Comparison of ENCODE assay signal across 11 cellular contexts in genomic region chr5:150846301-150846650, GRCh38. TPM values are rescaled to one million over a fixed set of nuclear protein-coding genes. Genes with fewer than 3 reads are reported as not detected.
DNase-seq lines count a peak whose midpoint lies in the region; ATAC-seq, FAIRE-seq and TF ChIP-seq lines count a peak whose summit lies in the region.
"Not testable (repeated sequence)": the region's sequence is repeated elsewhere in the genome, so short reads cannot be mapped to it uniquely, and the experiment has no call there.
"Had no signal": no experiment of that assay in that cellular context is flagged by ENCODE, and none has a peak within 500 bp of the region (broad histone marks: within the 10 kb centered on the region; RNA-seq: fewer than 3 reads in every experiment).

A gene with protein sequence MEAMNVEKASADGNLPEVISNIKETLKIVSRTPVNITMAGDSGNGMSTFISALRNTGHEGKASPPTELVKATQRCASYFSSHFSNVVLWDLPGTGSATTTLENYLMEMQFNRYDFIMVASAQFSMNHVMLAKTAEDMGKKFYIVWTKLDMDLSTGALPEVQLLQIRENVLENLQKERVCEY (plus strand): TSS chr5:150846521. CDS start chr5:150848124, 1,603 bp downstream.

- not testable (repeated sequence) for H3K36me3 Mint-ChIP-seq in T-helper 1 cell treated with Interleukin-12 subunit alpha and Interleukin-12 subunit beta and Interleukin-4 antibody, amounts not matched to agents 30 μg/mL and 1 μg/mL, for 36 hours (ENCODE audit: low read depth); activated naive CD8-positive, alpha-beta T cell
- H3K36me3 Mint-ChIP-seq in activated CD8-positive, alpha-beta T cell treated with anti-CD3 and anti-CD28 coated beads, Interleukin-2, amount 10 ng/mL, durations not matched to agents 7 days and 5 days (ENCODE audit: low read depth) = peaks cover 14% of the 10 kb centered on the region

- not testable (repeated sequence) for H3K79me1 ChIP-seq in H1 (ENCODE audit: low read depth, low read length)

- not testable (repeated sequence) for H3K36me3 ChIP-seq in DND-41 (ENCODE audit: insufficient read depth, low read length); H1 (ENCODE audit: control insufficient read depth in 2 of 4, insufficient read depth in 4 of 4, low read length in 3 of 4); neutrophil; upper lobe of right lung

- H4K5ac ChIP-seq in H1 (ENCODE audit: insufficient read length, low read depth, low read length) = not testable (repeated sequence)

- not testable (repeated sequence) for H2AK5ac ChIP-seq in H1 (ENCODE audit: low read depth, low read length)

- H3K4me3 Mint-ChIP-seq in T-helper 1 cell treated with Interleukin-12 subunit alpha and Interleukin-12 subunit beta and Interleukin-4 antibody, amounts not matched to agents 30 μg/mL and 1 μg/mL, for 36 hours = peak within 1 kb of the TSS; percentile 84
- H3K4me3 Mint-ChIP-seq in activated CD8-positive, alpha-beta T cell treated with anti-CD3 and anti-CD28 coated beads, Interleukin-2, amount 10 ng/mL, durations not matched to agents 7 days and 5 days = peak within 1 kb of the TSS; percentile 75
- peak within 1 kb of the TSS; percentile 84 for H3K4me3 Mint-ChIP-seq in activated naive CD8-positive, alpha-beta T cell

- H3K4me1 ChIP-seq in DND-41 (ENCODE audit: insufficient read depth, low read length) = peaks cover 16% of the 10 kb centered on the region
- H3K4me1 ChIP-seq in H1 (replicated peaks in 1 of 4; ENCODE audit: control insufficient read depth in 3 of 4, insufficient read depth in 4 of 4, low read length in 3 of 4); upper lobe of right lung: not testable (repeated sequence)
- peaks cover 10 to 15% of the 10 kb centered on the region in 2 experiments for H3K4me1 ChIP-seq in neutrophil (ENCODE audit: control insufficient read depth in 1 of 2, insufficient read depth in 1 of 2, low read depth in 1 of 2, low read length in 1 of 2)

- ATAC-seq in DND-41 (ENCODE audit: insufficient read depth, low read depth); activated CD8-positive, alpha-beta T cell treated with anti-CD3 and anti-CD28 coated beads, Interleukin-2, amount 10 ng/mL, durations not matched to agents 7 days and 5 days; upper lobe of right lung: not testable (repeated sequence)

- TF ChIP-seq POLR2A in H1 (IDR thresholded peaks at IDR 0.05; ENCODE audit: control extremely low read depth in 1 of 2, low read depth in 2 of 2, low read length in 2 of 2) = not testable (repeated sequence)

- not testable (repeated sequence) for H2BK20ac ChIP-seq in H1 (ENCODE audit: low read length)

- TF ChIP-seq CTCF in DND-41 (IDR thresholded peaks at IDR 0.05; ENCODE audit: borderline replicate concordance, extremely low read depth, low read length, poor library complexity, severe bottlenecking); H1 (IDR thresholded peaks at IDR 0.05; ENCODE audit: control extremely low read depth in 1 of 3, insufficient read depth in 1 of 3, low read depth in 1 of 3, low read length in 3 of 3); neutrophil (IDR thresholded peaks at IDR 0.05); upper lobe of right lung (IDR thresholded peaks at IDR 0.05): not testable (repeated sequence)

- H3K4me3 ChIP-seq in DND-41 (ENCODE audit: low read depth in 1 of 2, low read length in 2 of 2) = peak within 1 kb of the TSS in 1 of 2 experiments; percentile 49; a peak in 3 of 4 replicates
- H3K4me3 ChIP-seq in Jurkat, Clone E6-1 (ENCODE audit: low read length) = peak within 1 kb of the TSS; percentile 30
- H3K4me3 ChIP-seq in H1 (ENCODE audit: extremely low read depth in 1 of 4, insufficient read depth in 2 of 4, low read depth in 3 of 4, low read length in 4 of 4) = not testable (repeated sequence)
- H3K4me3 ChIP-seq in neutrophil (ENCODE audit: low read depth in 1 of 2, low read length in 1 of 2) = peak within 1 kb of the TSS; percentile 47 to 54
- peak within 1 kb of the TSS; percentile 4 for H3K4me3 ChIP-seq in upper lobe of right lung

- not testable (repeated sequence) for H2BK120ac ChIP-seq in H1 (replicated peaks; ENCODE audit: low read depth, low read length)

- H3K79me2 ChIP-seq in DND-41 (ENCODE audit: insufficient read depth, low read length); H1 (ENCODE audit: control insufficient read depth in 1 of 2, insufficient read depth in 2 of 2, low read length in 2 of 2): not testable (repeated sequence)

- not testable (repeated sequence) for FAIRE-seq in H1 (lab: Jason Lieb, UNC)

- H2AFZ ChIP-seq in DND-41 (ENCODE audit: low read depth, low read length) (peak within 1 kb of the TSS; percentile 73), H1 (ENCODE audit: low read length) (peak within 1 kb of the TSS; percentile 81)

- H2BK15ac ChIP-seq in H1 (ENCODE audit: low read length) = not testable (repeated sequence)

- CTCF ChIA-PET in activated CD8-positive, alpha-beta T cell treated with anti-CD3 and anti-CD28 coated beads, Interleukin-2, amount 10 ng/mL, durations not matched to agents 7 days and 5 days (lab: Charles Lee) = interaction anchor here (0.6 to 3.5 kb wide), 48 partner anchors 17 to 395 kb away, joined by 3 to 72 read pairs (median 4); partner anchors contain the start of genes DCTN4, RBM22 and SMIM3
- CTCF ChIA-PET in H1 (lab: Charles Lee; ENCODE audit: partially characterized antibody) = interaction anchor here (0.6 to 4.6 kb wide), 34 partner anchors 10 to 553 kb away, joined by 3 to 88 read pairs (median 4); partner anchors contain the start of genes RBM22 and SMIM3

- not testable (repeated sequence) for H3K56ac ChIP-seq in H1 (replicated peaks; ENCODE audit: insufficient read length, low read depth, low read length)

- not testable (repeated sequence) for H4K8ac ChIP-seq in H1 (ENCODE audit: extremely low read depth, insufficient read depth, low read length)

- H3K9me3 Mint-ChIP-seq in T-helper 1 cell treated with Interleukin-12 subunit alpha and Interleukin-12 subunit beta and Interleukin-4 antibody, amounts not matched to agents 30 μg/mL and 1 μg/mL, for 36 hours; activated naive CD8-positive, alpha-beta T cell (ENCODE audit: low read depth): not testable (repeated sequence)
- peaks cover 11% of the 10 kb centered on the region for H3K9me3 Mint-ChIP-seq in activated CD8-positive, alpha-beta T cell treated with anti-CD3 and anti-CD28 coated beads, Interleukin-2, amount 10 ng/mL, durations not matched to agents 7 days and 5 days (ENCODE audit: insufficient read depth)

- not testable (repeated sequence) for H4K20me1 ChIP-seq in DND-41 (ENCODE audit: insufficient read depth, low read length); H1 (replicated peaks in 1 of 2; ENCODE audit: control insufficient read depth in 1 of 2, insufficient read depth in 2 of 2, low read length in 2 of 2)

- not testable (repeated sequence) for TF ChIP-seq RAD21 in H1 (IDR thresholded peaks at IDR 0.05 in 1 of 2, conservative IDR thresholded peaks at IDR 0.05 in 1 of 2; ENCODE audit: low read depth in 2 of 2, low read length in 2 of 2)

- not testable (repeated sequence) for H3K23ac ChIP-seq in H1 (ENCODE audit: insufficient read length)

- H2BK12ac ChIP-seq in H1 (ENCODE audit: low read depth, low read length) = not testable (repeated sequence)

- POLR2A ChIA-PET in activated CD8-positive, alpha-beta T cell treated with anti-CD3 and anti-CD28 coated beads, Interleukin-2, amount 10 ng/mL, durations not matched to agents 7 days and 5 days (lab: Charles Lee) = interaction anchor here (0.6 to 2.3 kb wide), 12 partner anchors 13 to 393 kb away, joined by 3 to 52 read pairs (median 4); partner anchors contain the start of genes DCTN4, RBM22 and SMIM3
- POLR2A ChIA-PET in H1 (lab: Charles Lee; ENCODE audit: partially characterized antibody) = interaction anchor here (0.6 to 2.7 kb wide), 3 partner anchors 88 to 262 kb away, joined by 5 to 7 read pairs (median 7); partner anchors contain the start of genes DCTN4 and RBM22

- TF ChIP-seq EP300 in H1 (IDR thresholded peaks at IDR 0.05; ENCODE audit: borderline replicate concordance in 1 of 2, low read depth in 2 of 2, low read length in 2 of 2) = not testable (repeated sequence)

- peak within 1 kb of the TSS; percentile 86 for H3K27ac Mint-ChIP-seq in T-helper 1 cell treated with Interleukin-12 subunit alpha and Interleukin-12 subunit beta and Interleukin-4 antibody, amounts not matched to agents 30 μg/mL and 1 μg/mL, for 36 hours
- H3K27ac Mint-ChIP-seq in activated CD8-positive, alpha-beta T cell treated with anti-CD3 and anti-CD28 coated beads, Interleukin-2, amount 10 ng/mL, durations not matched to agents 7 days and 5 days = peak within 1 kb of the TSS; percentile 95
- H3K27ac Mint-ChIP-seq in activated naive CD8-positive, alpha-beta T cell = peak within 1 kb of the TSS; percentile 91

- H3K14ac ChIP-seq in H1 (ENCODE audit: insufficient read length) = not testable (repeated sequence)

- H3K4ac ChIP-seq in H1 (replicated peaks; ENCODE audit: insufficient read length, low read depth, low read length) = not testable (repeated sequence)

- not testable (repeated sequence) for H3K27me3 Mint-ChIP-seq in T-helper 1 cell treated with Interleukin-12 subunit alpha and Interleukin-12 subunit beta and Interleukin-4 antibody, amounts not matched to agents 30 μg/mL and 1 μg/mL, for 36 hours (ENCODE audit: low read depth); activated CD8-positive, alpha-beta T cell treated with anti-CD3 and anti-CD28 coated beads, Interleukin-2, amount 10 ng/mL, durations not matched to agents 7 days and 5 days (ENCODE audit: low read depth); activated naive CD8-positive, alpha-beta T cell

- H2BK5ac ChIP-seq in H1 (ENCODE audit: low read depth, low read length) = not testable (repeated sequence)

- peak within 1 kb of the TSS; percentile 78 for H3K27ac ChIP-seq in DND-41 (ENCODE audit: low read length)
- not testable (repeated sequence) for H3K27ac ChIP-seq in H1 (ENCODE audit: low read depth, low read length); upper lobe of right lung
- peak within 1 kb of the TSS; percentile 80 for H3K27ac ChIP-seq in neutrophil

- peak within 1 kb of the TSS; percentile 40 for H3K9ac ChIP-seq in DND-41 (ENCODE audit: low read depth, low read length)
- H3K9ac ChIP-seq in H1 (replicated peaks in 1 of 4; ENCODE audit: extremely low read depth in 1 of 4, low read depth in 3 of 4, low read length in 3 of 4) = not testable (repeated sequence)

- not testable (repeated sequence) for H3K27me3 ChIP-seq in DND-41 (ENCODE audit: insufficient read depth, low read length, poor library complexity); H1 (replicated peaks in 1 of 4; ENCODE audit: control insufficient read depth in 3 of 4, extremely low read depth in 1 of 4, insufficient read depth in 3 of 4, low read length in 3 of 4); neutrophil; upper lobe of right lung

- H3K23me2 ChIP-seq in H1 (ENCODE audit: low read depth, low read length) = not testable (repeated sequence)

- WGBS in H1 (ENCODE audit: extremely low coverage in 1 of 2, insufficient coverage in 1 of 2, insufficient read length in 1 of 2, insufficient replicate concordance in 2 of 2, low coverage in 1 of 2, low lambda C conversion rate in 2 of 2, missing lambda C conversion rate in 1 of 2), 2 experiments = 83% methylated on average over 3 of the region's 3 CpGs; no CpG with 5 or more reads in 1 of the 2 experiments

- H3K4me2 ChIP-seq in DND-41 (ENCODE audit: insufficient read depth, low read length) = peak within 1 kb of the TSS; percentile 67
- not testable (repeated sequence) for H3K4me2 ChIP-seq in H1 (ENCODE audit: insufficient read depth in 1 of 2, low read depth in 2 of 2, low read length in 2 of 2)

- H3K9me3 ChIP-seq in DND-41 (ENCODE audit: insufficient read depth, low read length, severe bottlenecking); H1 (ENCODE audit: insufficient read depth in 2 of 2, low read depth in 1 of 2, low read length in 1 of 2); neutrophil; upper lobe of right lung: not testable (repeated sequence)

- intact Hi-C loops in upper lobe of right lung (cut with DNase I) = not testable (repeated sequence)

- peaks cover 23% of the 10 kb centered on the region for H3K4me1 Mint-ChIP-seq in T-helper 1 cell treated with Interleukin-12 subunit alpha and Interleukin-12 subunit beta and Interleukin-4 antibody, amounts not matched to agents 30 μg/mL and 1 μg/mL, for 36 hours (ENCODE audit: low read depth)
- peaks cover 39% of the 10 kb centered on the region for H3K4me1 Mint-ChIP-seq in activated CD8-positive, alpha-beta T cell treated with anti-CD3 and anti-CD28 coated beads, Interleukin-2, amount 10 ng/mL, durations not matched to agents 7 days and 5 days (ENCODE audit: low read depth)
- peaks cover 23% of the 10 kb centered on the region for H3K4me1 Mint-ChIP-seq in activated naive CD8-positive, alpha-beta T cell (ENCODE audit: low read depth)

- not testable (repeated sequence) for H3K18ac ChIP-seq in H1 (ENCODE audit: extremely low read depth, low read length)

- not testable (repeated sequence) for DNase-seq in DND-41; Jurkat, Clone E6-1 (ENCODE audit: low read depth, low spot score); activated CD8-positive, alpha-beta T cell treated with anti-CD3 and anti-CD28 coated beads, Interleukin-2, amount 10 ng/mL, durations not matched to agents 7 days and 5 days; H1 (ENCODE audit: low read depth in 1 of 2, low spot score in 2 of 2); upper lobe of right lung

- not testable (repeated sequence) for H4K91ac ChIP-seq in H1 (replicated peaks; ENCODE audit: insufficient read length, low read length)

RNA-seq across cellular contexts. Expression of the gene that starts here (rescaled TPM):
- polyA plus RNA-seq in Jurkat, Clone E6-1 (2012; ENCODE audit: insufficient read depth, insufficient read length) = 0.96 TPM
- total RNA-seq in activated CD8-positive, alpha-beta T cell treated with anti-CD3 and anti-CD28 coated beads, Interleukin-2, amount 10 ng/mL, durations not matched to agents 7 days and 5 days = 1 to 10 TPM; 3.0 to 4.1 TPM
- total RNA-seq in H1 (2021; fragmentation: NEBNext Ultra II Directional; extraction: Animal tissue kit (Norgen Biotek cat#: 25700)) = not detected in 2 replicates
- polyA plus RNA-seq in H1 (2011; rRNA removed) = 0.11 TPM in 2 replicates
- polyA plus RNA-seq in H1 (2011; cell fraction: cytosol; rRNA removed) = 0.19 TPM
- 0.27 TPM for polyA plus RNA-seq in H1 (2011; cell fraction: nucleus; rRNA removed)
- polyA plus RNA-seq in H1 (2012, experiment 1 of 2) = 0.11 TPM in 1 of 4 replicates, not detected in the others
- not detected for polyA plus RNA-seq in H1 (2012, experiment 2 of 2)
- polyA plus RNA-seq in H1 (2013, experiment 1 of 2) = not detected
- not detected for polyA plus RNA-seq in H1 (2013, experiment 2 of 2)
- 0.32 and 0.39 TPM in 2 replicates for polyA minus RNA-seq in H1 (2011; rRNA and poly(A)+ RNA removed)
- not detected for polyA minus RNA-seq in H1 (2011; cell fraction: cytosol; rRNA and poly(A)+ RNA removed)
- polyA minus RNA-seq in H1 (2011; cell fraction: nucleus; rRNA and poly(A)+ RNA removed) = 1.4 TPM
- total RNA-seq in upper lobe of right lung = not detected
- total RNA-seq: left ventricle myocardium inferior, urinary bladder had no signal
- polyA plus RNA-seq: AG04450 had no signal
